Comparison of ENCODE assay signal across 15 cellular contexts in genomic region chr6:11869656-11870340, GRCh38.
DNase-seq lines count a peak whose midpoint lies in the region; ATAC-seq, FAIRE-seq and TF ChIP-seq lines count a peak whose summit lies in the region.
"Had no signal": no experiment of that assay in that cellular context is flagged by ENCODE, and none has a peak within 500 bp of the region (broad histone marks: within the 10 kb centered on the region; RNA-seq: fewer than 3 reads in every experiment).

No MANE protein-coding gene starts in this region.

- ATAC-seq in A549, result no peak
- no peak for ATAC-seq in GM18517 (IDR thresholded peaks at IDR 0.05; ENCODE audit: unreplicated experiment)

- FAIRE-seq in A549 (lab: Jason Lieb, UNC), result no peak
- FAIRE-seq: bronchial epithelial cell, frontal cortex had no signal

- TF ChIP-seq EP300 in A549 (IDR thresholded peaks at IDR 0.05), result no peak

- no peak overlapping the region for H3K27ac ChIP-seq in A549
- H3K27ac ChIP-seq: thoracic aorta had no signal

- DNase-seq in A549 (ENCODE audit: low read depth in 1 of 2, low spot score in 1 of 2) (no peak), HT1080 (ENCODE audit: low read depth) (peak; percentile 77), cerebellum (ENCODE audit: low spot score) (peak; percentile 1), left kidney (ENCODE audit: low read depth, low spot score) (peak; percentile 49), NOMO-1 treated with DMSO at 0.1 percent for 48 hours (lab: John Stamatoyannopoulos, UW; ENCODE audit: unreplicated experiment) (no peak), NCI-H2081 (lab: John Stamatoyannopoulos, UW) (no peak)
- no peak for DNase-seq in stimulated activated CD4-positive, alpha-beta T cell treated with anti-CD3 and anti-CD28 coated beads, Interleukin-12 subunit alpha, Interleukin-12 subunit beta, amount 100 ng/mL, for 4 hours
- DNase-seq: activated T-cell treated with anti-CD3 and anti-CD28 coated beads, Interleukin-2, amount 50 U/mL, for 24 hours; H7; mesenchymal stem cell; NCI-H2227 treated with DMSO at 0.1 percent for 48 hours had no signal

- H3K4me2 ChIP-seq in A549, result peak overlapping the region; percentile 11; the same call in 1 of the 3 replicates

- CTCF ChIA-PET in A549 (lab: Yijun Ruan, JAX), result no interaction called here

- no peaks in the 10 kb centered on the region for H3K9me3 ChIP-seq in A549
- H3K9me3 ChIP-seq: thoracic aorta had no signal

- no peak for TF ChIP-seq POLR2A in A549 (IDR thresholded peaks at IDR 0.05; ENCODE audit: low read length)

- WGBS in A549 (ENCODE audit: missing lambda C conversion rate), result 48% methylated on average over 8 of the region's 8 CpGs

- H3K4me1 ChIP-seq in A549, result 0 out of 3 replicates have a peak, but pooled peaks cover 3% of the 10 kb centered on the region

- POLR2A ChIA-PET in A549 (lab: Yijun Ruan, JAX), result no interaction called here

- no peak overlapping the region for H3K4me3 ChIP-seq in A549
- H3K4me3 ChIP-seq: thoracic aorta had no signal

- TF ChIP-seq RAD21 in A549 (conservative IDR thresholded peaks at IDR 0.05 in 1 of 2, IDR thresholded peaks at IDR 0.05 in 1 of 2), result no peak

- no peak for TF ChIP-seq CTCF in A549 (IDR thresholded peaks at IDR 0.05)

TF ChIP-seq in A549, 52 proteins besides CTCF, POLR2A, EP300 and RAD21:
- no peak for TF ChIP-seq EHMT2 (IDR thresholded peaks at IDR 0.05; ENCODE audit: low read depth)
- TF ChIP-seq MAFK (IDR thresholded peaks at IDR 0.05; ENCODE audit: partially characterized antibody), result no peak
- TF ChIP-seq CEBPB (IDR thresholded peaks at IDR 0.05), result no peak
- TF ChIP-seq HDAC2 (IDR thresholded peaks at IDR 0.05), result no peak
- TF ChIP-seq HMGXB4 (CRISPR knock-in tag; IDR thresholded peaks at IDR 0.05; ENCODE audit: borderline replicate concordance), result no peak
- TF ChIP-seq HES2 (IDR thresholded peaks at IDR 0.05), result no peak
- TF ChIP-seq CHD2 (IDR thresholded peaks at IDR 0.05; ENCODE audit: low read length, partially characterized antibody), result no peak
- TF ChIP-seq HOXB13 (CRISPR knock-in tag; IDR thresholded peaks at IDR 0.05; ENCODE audit: low read depth), result no peak
- no peak for TF ChIP-seq PBX3 (IDR thresholded peaks at IDR 0.05)
- TF ChIP-seq E2F6 (IDR thresholded peaks at IDR 0.05; ENCODE audit: borderline replicate concordance, low read depth), result no peak
- TF ChIP-seq ESRRA (IDR thresholded peaks at IDR 0.05; ENCODE audit: borderline replicate concordance, low read length), result no peak
- TF ChIP-seq FOXS1 (CRISPR knock-in tag; IDR thresholded peaks at IDR 0.05), result no peak
- TF ChIP-seq ATOH8 (CRISPR knock-in tag; IDR thresholded peaks at IDR 0.05; ENCODE audit: low read depth), result no peak
- TF ChIP-seq SREBF2 (IDR thresholded peaks at IDR 0.05), result no peak
- TF ChIP-seq HEYL (CRISPR knock-in tag; IDR thresholded peaks at IDR 0.05), result no peak
- TF ChIP-seq EHF (CRISPR knock-in tag; IDR thresholded peaks at IDR 0.05), result no peak

Comparison
In these comparisons a context has a peak if more than half of its experiments do, and no peak if none do; other contexts are left out.
1. DNase-seq: peak in HT1080 (single experiment), cerebellum (single experiment) and left kidney (single experiment); none in A549 (0 of 2), stimulated activated CD4-positive, alpha-beta T cell treated with anti-CD3 and anti-CD28 coated beads, Interleukin-12 subunit alpha, Interleukin-12 subunit beta, amount 100 ng/mL, for 4 hours (single experiment), NOMO-1 treated with DMSO at 0.1 percent for 48 hours (single experiment) and NCI-H2081 (0 of 2).